ENCODE assay signal across 2 cellular contexts in genomic region chr7:879706-880105, GRCh38.
TF ChIP-seq lines count a peak whose summit lies in the region.

No MANE protein-coding gene starts in this region.

TF ChIP-seq in K562, 482 proteins besides CTCF, POLR2A, EP300 and RAD21:
- TF ChIP-seq PTRF (tag; IDR thresholded peaks at IDR 0.05) (no peak), PHF20 (IDR thresholded peaks at IDR 0.05; ENCODE audit: partially characterized antibody) (no peak), TCF7L2 (IDR thresholded peaks at IDR 0.05; ENCODE audit: low read depth, low read length) (no peak), ZNF280B (CRISPR knock-in tag; IDR thresholded peaks at IDR 0.05) (no peak), NFIC (IDR thresholded peaks at IDR 0.05) (no peak), ZBED1 (IDR thresholded peaks at IDR 0.05) (no peak)
- TF ChIP-seq, protein P1, sequence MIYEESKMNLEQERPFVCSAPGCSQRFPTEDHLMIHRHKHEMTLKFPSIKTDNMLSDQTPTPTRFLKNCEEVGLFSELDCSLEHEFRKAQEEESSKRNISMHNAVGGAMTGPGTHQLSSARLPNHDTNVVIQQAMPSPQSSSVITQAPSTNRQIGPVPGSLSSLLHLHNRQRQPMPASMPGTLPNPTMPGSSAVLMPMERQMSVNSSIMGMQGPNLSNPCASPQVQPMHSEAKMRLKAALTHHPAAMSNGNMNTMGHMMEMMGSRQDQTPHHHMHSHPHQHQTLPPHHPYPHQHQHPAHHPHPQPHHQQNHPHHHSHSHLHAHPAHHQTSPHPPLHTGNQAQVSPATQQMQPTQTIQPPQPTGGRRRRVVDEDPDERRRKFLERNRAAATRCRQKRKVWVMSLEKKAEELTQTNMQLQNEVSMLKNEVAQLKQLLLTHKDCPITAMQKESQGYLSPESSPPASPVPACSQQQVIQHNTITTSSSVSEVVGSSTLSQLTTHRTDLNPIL (CRISPR knock-in tag; IDR thresholded peaks at IDR 0.05): no peak

TF ChIP-seq in GM12891, 5 proteins besides CTCF, POLR2A, EP300 and RAD21:
- TF ChIP-seq POLR2AphosphoS5 (IDR thresholded peaks at IDR 0.05; ENCODE audit: low read depth, low read length) (no peak), POU2F2 (IDR thresholded peaks at IDR 0.05; ENCODE audit: low read depth, low read length) (no peak), PAX5 (IDR thresholded peaks at IDR 0.05; ENCODE audit: insufficient read depth, low read length, severe bottlenecking) (no peak), TAF1 (IDR thresholded peaks at IDR 0.05; ENCODE audit: low read depth, low read length) (no peak), SPI1 (IDR thresholded peaks at IDR 0.05; ENCODE audit: low read depth, low read length) (no peak)
